In genomic region chr5:172793577-172794488, GRCh38 we compare ENCODE assay signal across 1 cellular context.
TF ChIP-seq lines count a peak whose summit lies in the region.

No MANE protein-coding gene starts in this region.

TF ChIP-seq in HepG2, 621 proteins besides CTCF, POLR2A, EP300 and RAD21 (continued from another document and continues in another):
- TF ChIP-seq, protein P1, sequence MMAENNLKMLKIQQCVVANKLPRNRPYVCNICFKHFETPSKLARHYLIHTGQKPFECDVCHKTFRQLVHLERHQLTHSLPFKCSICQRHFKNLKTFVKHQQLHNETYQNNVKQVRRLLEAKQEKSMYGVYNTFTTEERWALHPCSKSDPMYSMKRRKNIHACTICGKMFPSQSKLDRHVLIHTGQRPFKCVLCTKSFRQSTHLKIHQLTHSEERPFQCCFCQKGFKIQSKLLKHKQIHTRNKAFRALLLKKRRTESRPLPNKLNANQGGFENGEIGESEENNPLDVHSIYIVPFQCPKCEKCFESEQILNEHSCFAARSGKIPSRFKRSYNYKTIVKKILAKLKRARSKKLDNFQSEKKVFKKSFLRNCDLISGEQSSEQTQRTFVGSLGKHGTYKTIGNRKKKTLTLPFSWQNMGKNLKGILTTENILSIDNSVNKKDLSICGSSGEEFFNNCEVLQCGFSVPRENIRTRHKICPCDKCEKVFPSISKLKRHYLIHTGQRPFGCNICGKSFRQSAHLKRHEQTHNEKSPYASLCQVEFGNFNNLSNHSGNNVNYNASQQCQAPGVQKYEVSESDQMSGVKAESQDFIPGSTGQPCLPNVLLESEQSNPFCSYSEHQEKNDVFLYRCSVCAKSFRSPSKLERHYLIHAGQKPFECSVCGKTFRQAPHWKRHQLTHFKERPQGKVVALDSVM (CRISPR knock-in tag; IDR thresholded peaks at IDR 0.05) = no peak
- peak; percentile 77; the same call in 1 of the 2 replicates for TF ChIP-seq ZNF724P (CRISPR knock-in tag; IDR thresholded peaks at IDR 0.05; ENCODE audit: borderline replicate concordance)
- peak; percentile 38; the same call in 1 of the 2 replicates for TF ChIP-seq GFI1 (CRISPR knock-in tag; IDR thresholded peaks at IDR 0.05; ENCODE audit: borderline replicate concordance)
- no peak for TF ChIP-seq ZNF530 (CRISPR knock-in tag; IDR thresholded peaks at IDR 0.05; ENCODE audit: low read depth)
- no peak for TF ChIP-seq MATR3 (CRISPR knock-in tag; IDR thresholded peaks at IDR 0.05)
- TF ChIP-seq PHF21A (CRISPR knock-in tag; IDR thresholded peaks at IDR 0.05) = peak; percentile 64; the same call in 1 of the 2 replicates
- no peak for TF ChIP-seq YEATS2 (CRISPR knock-in tag; IDR thresholded peaks at IDR 0.05; ENCODE audit: borderline replicate concordance)
- TF ChIP-seq ZNF768 (CRISPR knock-in tag; IDR thresholded peaks at IDR 0.05) = no peak
- TF ChIP-seq ZFX (CRISPR knock-in tag; IDR thresholded peaks at IDR 0.05; ENCODE audit: low read depth) = peak; percentile 81
- TF ChIP-seq IKZF4 (CRISPR knock-in tag; IDR thresholded peaks at IDR 0.05; ENCODE audit: borderline replicate concordance, low read depth, not compliant biosample characterization) = no peak
- no peak for TF ChIP-seq SNAPC5 (CRISPR knock-in tag; IDR thresholded peaks at IDR 0.05; ENCODE audit: borderline replicate concordance)
- TF ChIP-seq HNF4G (IDR thresholded peaks at IDR 0.05; ENCODE audit: borderline replicate concordance, low read depth, low read length) = peak; percentile 52; the same call in 1 of the 2 replicates
- TF ChIP-seq HNF4G (CRISPR knock-in tag; IDR thresholded peaks at IDR 0.05; ENCODE audit: borderline replicate concordance, low read depth) = peak; percentile 73; the same call in 1 of the 2 replicates
- TF ChIP-seq FOSL2 (CRISPR knock-in tag; IDR thresholded peaks at IDR 0.05) = peak; percentile 94
- TF ChIP-seq GLI4 (CRISPR knock-in tag; IDR thresholded peaks at IDR 0.05; ENCODE audit: borderline replicate concordance) = no peak
- no peak for TF ChIP-seq PCBP1 (IDR thresholded peaks at IDR 0.05; ENCODE audit: borderline replicate concordance, low read depth, low read length)
- TF ChIP-seq ZNF788 (CRISPR knock-in tag; IDR thresholded peaks at IDR 0.05; ENCODE audit: borderline replicate concordance) = peak; percentile 23; the same call in 1 of the 2 replicates
- no peak for TF ChIP-seq MXI1 (IDR thresholded peaks at IDR 0.05; ENCODE audit: borderline replicate concordance, low read depth, low read length)
- no peak for TF ChIP-seq ZNF546 (CRISPR knock-in tag; conservative IDR thresholded peaks at IDR 0.05)
- no peak for TF ChIP-seq TOE1 (CRISPR knock-in tag; IDR thresholded peaks at IDR 0.05)
- TF ChIP-seq, protein P2, sequence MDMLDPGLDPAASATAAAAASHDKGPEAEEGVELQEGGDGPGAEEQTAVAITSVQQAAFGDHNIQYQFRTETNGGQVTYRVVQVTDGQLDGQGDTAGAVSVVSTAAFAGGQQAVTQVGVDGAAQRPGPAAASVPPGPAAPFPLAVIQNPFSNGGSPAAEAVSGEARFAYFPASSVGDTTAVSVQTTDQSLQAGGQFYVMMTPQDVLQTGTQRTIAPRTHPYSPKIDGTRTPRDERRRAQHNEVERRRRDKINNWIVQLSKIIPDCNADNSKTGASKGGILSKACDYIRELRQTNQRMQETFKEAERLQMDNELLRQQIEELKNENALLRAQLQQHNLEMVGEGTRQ (IDR thresholded peaks at IDR 0.05; ENCODE audit: low read depth, low read length) = no peak
- TF ChIP-seq, protein P2 (CRISPR knock-in tag; IDR thresholded peaks at IDR 0.05; ENCODE audit: borderline replicate concordance) = no peak
- no peak for TF ChIP-seq ZNF780A (CRISPR knock-in tag; IDR thresholded peaks at IDR 0.05)
- no peak for TF ChIP-seq ZKSCAN8 (CRISPR knock-in tag; IDR thresholded peaks at IDR 0.05; ENCODE audit: borderline replicate concordance)
- TF ChIP-seq ZNF644 (CRISPR knock-in tag; IDR thresholded peaks at IDR 0.05; ENCODE audit: low read depth) = peak; percentile 21; the same call in 1 of the 2 replicates
- peak; percentile 73; the same call in 1 of the 2 replicates for TF ChIP-seq ETV5 (CRISPR knock-in tag; IDR thresholded peaks at IDR 0.05; ENCODE audit: borderline replicate concordance)
- TF ChIP-seq KDM5A (IDR thresholded peaks at IDR 0.05; ENCODE audit: borderline replicate concordance, low read length) = no peak
- 0 out of 2 replicates have a peak, but pooled peaks have one; percentile 55 for TF ChIP-seq POGK (CRISPR knock-in tag; conservative IDR thresholded peaks at IDR 0.05)
- TF ChIP-seq ZFYVE20 (CRISPR knock-in tag; IDR thresholded peaks at IDR 0.05; ENCODE audit: borderline replicate concordance, low read depth) = no peak
- no peak for TF ChIP-seq ZBTB8A (CRISPR knock-in tag; IDR thresholded peaks at IDR 0.05; ENCODE audit: borderline replicate concordance, low read depth)
- TF ChIP-seq ZNF781 (CRISPR knock-in tag; IDR thresholded peaks at IDR 0.05; ENCODE audit: borderline replicate concordance, not compliant biosample characterization) = no peak
- no peak for TF ChIP-seq NPAS2 (CRISPR knock-in tag; IDR thresholded peaks at IDR 0.05; ENCODE audit: borderline replicate concordance)
- peak; percentile 59 for TF ChIP-seq RXRB (CRISPR knock-in tag; IDR thresholded peaks at IDR 0.05; ENCODE audit: borderline replicate concordance)
- no peak for TF ChIP-seq SIN3A (IDR thresholded peaks at IDR 0.05; ENCODE audit: borderline replicate concordance, low read depth, low read length)
- TF ChIP-seq NR2F6 (IDR thresholded peaks at IDR 0.05) = peak; percentile 63
- peak; percentile 40; the same call in 1 of the 2 replicates for TF ChIP-seq NR2F6 (CRISPR knock-in tag; IDR thresholded peaks at IDR 0.05)
- no peak for TF ChIP-seq NFKBIZ (CRISPR knock-in tag; IDR thresholded peaks at IDR 0.05)
- 0 out of 2 replicates have a peak, but pooled peaks have one; percentile 41 for TF ChIP-seq ZNF224 (CRISPR knock-in tag; IDR thresholded peaks at IDR 0.05)
- TF ChIP-seq BRD4 (CRISPR knock-in tag; IDR thresholded peaks at IDR 0.05) = 0 out of 2 replicates have a peak, but pooled peaks have one; percentile 41
- no peak for TF ChIP-seq CBX2 (IDR thresholded peaks at IDR 0.05; ENCODE audit: low read depth, low read length)
- TF ChIP-seq CBX2 (CRISPR knock-in tag; IDR thresholded peaks at IDR 0.05; ENCODE audit: low read depth) = no peak
- TF ChIP-seq, protein P3, sequence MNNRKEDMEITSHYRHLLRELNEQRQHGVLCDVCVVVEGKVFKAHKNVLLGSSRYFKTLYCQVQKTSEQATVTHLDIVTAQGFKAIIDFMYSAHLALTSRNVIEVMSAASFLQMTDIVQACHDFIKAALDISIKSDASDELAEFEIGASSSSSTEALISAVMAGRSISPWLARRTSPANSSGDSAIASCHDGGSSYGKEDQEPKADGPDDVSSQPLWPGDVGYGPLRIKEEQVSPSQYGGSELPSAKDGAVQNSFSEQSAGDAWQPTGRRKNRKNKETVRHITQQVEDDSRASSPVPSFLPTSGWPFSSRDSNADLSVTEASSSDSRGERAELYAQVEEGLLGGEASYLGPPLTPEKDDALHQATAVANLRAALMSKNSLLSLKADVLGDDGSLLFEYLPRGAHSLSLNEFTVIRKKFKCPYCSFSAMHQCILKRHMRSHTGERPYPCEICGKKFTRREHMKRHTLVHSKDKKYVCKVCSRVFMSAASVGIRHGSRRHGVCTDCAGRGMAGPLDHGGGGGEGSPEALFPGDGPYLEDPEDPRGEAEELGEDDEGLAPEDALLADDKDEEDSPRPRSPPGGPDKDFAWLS (CRISPR knock-in tag; IDR thresholded peaks at IDR 0.05; ENCODE audit: borderline replicate concordance) = no peak
- TF ChIP-seq THYN1 (CRISPR knock-in tag; IDR thresholded peaks at IDR 0.05; ENCODE audit: borderline replicate concordance, low read depth) = no peak
- TF ChIP-seq ZNF619 (CRISPR knock-in tag; IDR thresholded peaks at IDR 0.05) = peak; percentile 9; the same call in 1 of the 2 replicates
- peak; percentile 60; the same call in 1 of the 2 replicates for TF ChIP-seq FOXP4 (CRISPR knock-in tag; IDR thresholded peaks at IDR 0.05)
- TF ChIP-seq CEBPG (CRISPR knock-in tag; IDR thresholded peaks at IDR 0.05) = no peak
- 0 out of 2 replicates have a peak, but pooled peaks have one; percentile 60 for TF ChIP-seq ZNF614 (CRISPR knock-in tag; IDR thresholded peaks at IDR 0.05; ENCODE audit: borderline replicate concordance)
- TF ChIP-seq, protein P4, sequence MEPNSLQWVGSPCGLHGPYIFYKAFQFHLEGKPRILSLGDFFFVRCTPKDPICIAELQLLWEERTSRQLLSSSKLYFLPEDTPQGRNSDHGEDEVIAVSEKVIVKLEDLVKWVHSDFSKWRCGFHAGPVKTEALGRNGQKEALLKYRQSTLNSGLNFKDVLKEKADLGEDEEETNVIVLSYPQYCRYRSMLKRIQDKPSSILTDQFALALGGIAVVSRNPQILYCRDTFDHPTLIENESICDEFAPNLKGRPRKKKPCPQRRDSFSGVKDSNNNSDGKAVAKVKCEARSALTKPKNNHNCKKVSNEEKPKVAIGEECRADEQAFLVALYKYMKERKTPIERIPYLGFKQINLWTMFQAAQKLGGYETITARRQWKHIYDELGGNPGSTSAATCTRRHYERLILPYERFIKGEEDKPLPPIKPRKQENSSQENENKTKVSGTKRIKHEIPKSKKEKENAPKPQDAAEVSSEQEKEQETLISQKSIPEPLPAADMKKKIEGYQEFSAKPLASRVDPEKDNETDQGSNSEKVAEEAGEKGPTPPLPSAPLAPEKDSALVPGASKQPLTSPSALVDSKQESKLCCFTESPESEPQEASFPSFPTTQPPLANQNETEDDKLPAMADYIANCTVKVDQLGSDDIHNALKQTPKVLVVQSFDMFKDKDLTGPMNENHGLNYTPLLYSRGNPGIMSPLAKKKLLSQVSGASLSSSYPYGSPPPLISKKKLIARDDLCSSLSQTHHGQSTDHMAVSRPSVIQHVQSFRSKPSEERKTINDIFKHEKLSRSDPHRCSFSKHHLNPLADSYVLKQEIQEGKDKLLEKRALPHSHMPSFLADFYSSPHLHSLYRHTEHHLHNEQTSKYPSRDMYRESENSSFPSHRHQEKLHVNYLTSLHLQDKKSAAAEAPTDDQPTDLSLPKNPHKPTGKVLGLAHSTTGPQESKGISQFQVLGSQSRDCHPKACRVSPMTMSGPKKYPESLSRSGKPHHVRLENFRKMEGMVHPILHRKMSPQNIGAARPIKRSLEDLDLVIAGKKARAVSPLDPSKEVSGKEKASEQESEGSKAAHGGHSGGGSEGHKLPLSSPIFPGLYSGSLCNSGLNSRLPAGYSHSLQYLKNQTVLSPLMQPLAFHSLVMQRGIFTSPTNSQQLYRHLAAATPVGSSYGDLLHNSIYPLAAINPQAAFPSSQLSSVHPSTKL (CRISPR knock-in tag; IDR thresholded peaks at IDR 0.05) = peak; percentile 56; the same call in 1 of the 2 replicates
- TF ChIP-seq CCDC6 (CRISPR knock-in tag; IDR thresholded peaks at IDR 0.05) = 0 out of 2 replicates have a peak, but pooled peaks have one; percentile 4
- TF ChIP-seq CBX5 (CRISPR knock-in tag; IDR thresholded peaks at IDR 0.05; ENCODE audit: borderline replicate concordance) = no peak
- TF ChIP-seq ZNF773 (CRISPR knock-in tag; IDR thresholded peaks at IDR 0.05; ENCODE audit: borderline replicate concordance) = 0 out of 2 replicates have a peak, but pooled peaks have one; percentile 31
- TF ChIP-seq ZNF232 (CRISPR knock-in tag; IDR thresholded peaks at IDR 0.05; ENCODE audit: borderline replicate concordance) = peak; percentile 54; the same call in 1 of the 2 replicates
- TF ChIP-seq ZNF331 (CRISPR knock-in tag; IDR thresholded peaks at IDR 0.05) = no peak
- no peak for TF ChIP-seq ZNF276 (CRISPR knock-in tag; IDR thresholded peaks at IDR 0.05; ENCODE audit: low read depth)
- peak; percentile 49; the same call in 1 of the 2 replicates for TF ChIP-seq ZMYM3 (CRISPR knock-in tag; IDR thresholded peaks at IDR 0.05)
